In the genomic region with DNA sequence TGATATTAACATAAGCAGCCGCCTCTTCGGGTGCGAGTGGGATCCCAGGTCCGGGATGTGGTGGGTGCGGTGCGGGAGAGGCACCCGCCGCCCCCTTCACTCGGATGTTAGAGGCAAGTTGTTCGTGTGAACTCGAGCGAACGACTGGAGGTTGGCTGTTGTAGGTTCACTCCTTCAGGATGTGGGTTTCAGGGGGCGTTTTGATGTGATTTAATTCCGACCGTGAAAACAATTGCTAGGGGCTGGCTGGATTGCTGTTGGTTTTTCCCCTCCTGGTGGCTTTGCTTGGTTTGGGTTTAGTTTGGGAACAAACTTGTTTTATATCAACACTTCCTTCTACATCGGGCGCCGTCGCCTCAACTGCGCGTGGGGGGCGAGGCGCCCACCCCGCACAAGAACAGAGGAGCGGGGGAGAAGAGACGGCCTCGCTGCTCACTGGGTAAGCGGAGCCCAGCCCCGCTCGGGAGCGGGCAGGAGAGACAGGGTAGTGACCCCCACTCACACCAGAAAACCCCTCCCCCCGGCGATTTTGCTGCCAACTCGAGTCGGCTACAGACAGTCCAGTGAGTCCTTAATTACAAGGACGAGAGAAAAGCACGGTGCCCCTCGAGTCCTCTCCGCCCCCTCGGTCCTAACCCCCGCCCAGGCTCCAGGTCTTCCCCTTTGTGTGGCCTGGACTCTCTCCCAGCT, we compare ENCODE assay signal across 9 cellular contexts. TPM values are rescaled to one million over a fixed set of nuclear protein-coding genes. Genes with fewer than 3 reads are reported as not detected.
DNase-seq lines count a peak whose midpoint lies in the region; ATAC-seq and TF ChIP-seq lines count a peak whose summit lies in the region.
"Had no signal": no experiment of that assay in that cellular context is flagged by ENCODE, and none has a peak within 500 bp of the region (broad histone marks: within the 10 kb centered on the region; RNA-seq: fewer than 3 reads in every experiment).

No MANE protein-coding gene starts in this region.

- intact Hi-C loops in CD4-positive, alpha-beta memory T cell (cut with micrococcal nuclease): loop anchor here (2.0 to 5.0 kb wide), 4 partner anchors 141 to 295 kb away; no protein-coding TSS in a partner anchor

- H3K4me3 ChIP-seq in CD4-positive, alpha-beta memory T cell (ENCODE audit: low read length in 2 of 2): peak overlapping the region; percentile 61 to 79

- H3K27ac ChIP-seq in CD4-positive, alpha-beta memory T cell (ENCODE audit: low read depth, low read length): peak overlapping the region; percentile 50

- no peaks in the 10 kb centered on the region for H3K9me3 Mint-ChIP-seq in CD4-positive, alpha-beta memory T cell
- no peaks in the 10 kb centered on the region for H3K9me3 Mint-ChIP-seq in central memory CD8-positive, alpha-beta T cell
- no peaks in the 10 kb centered on the region for H3K9me3 Mint-ChIP-seq in progenitor cell of endocrine pancreas (ENCODE audit: low read depth)

- peaks cover 5 to 23% of the 10 kb centered on the region in 2 donors for H3K36me3 Mint-ChIP-seq in CD4-positive, alpha-beta memory T cell
- peaks cover 16% of the 10 kb centered on the region for H3K36me3 Mint-ChIP-seq in central memory CD8-positive, alpha-beta T cell (ENCODE audit: insufficient read depth)
- no peaks in the 10 kb centered on the region for H3K36me3 Mint-ChIP-seq in progenitor cell of endocrine pancreas (ENCODE audit: insufficient read depth)

- peaks cover 43% of the 10 kb centered on the region for H3K4me1 ChIP-seq in CD4-positive, alpha-beta memory T cell (ENCODE audit: insufficient read depth, low read length)

- POLR2A ChIA-PET in CD4-positive, alpha-beta memory T cell (lab: Charles Lee; ENCODE audit: partially characterized antibody): interaction anchor here (0.7 to 19.9 kb wide), 15 partner anchors 13 to 448 kb away, joined by 3 to 460 read pairs (median 3); a partner anchor contains a TSS

- CTCF ChIA-PET in CD4-positive, alpha-beta memory T cell (lab: Charles Lee; ENCODE audit: partially characterized antibody): interaction anchor here (0.9 to 2.0 kb wide), 12 partner anchors 13 to 401 kb away, joined by 3 to 6 read pairs (median 4); no protein-coding TSS in a partner anchor

- H3K4me3 Mint-ChIP-seq in CD4-positive, alpha-beta memory T cell: peak overlapping the region; percentile 82 to 99 (median 92)
- H3K4me3 Mint-ChIP-seq in central memory CD8-positive, alpha-beta T cell: peak overlapping the region; percentile 75
- H3K4me3 Mint-ChIP-seq in progenitor cell of endocrine pancreas (ENCODE audit: low read depth): peak overlapping the region; percentile 29

- ATAC-seq in central memory CD8-positive, alpha-beta T cell (replicated peaks; ENCODE audit: extremely low read depth, poor library complexity, severe bottlenecking): peak; percentile 37
- ATAC-seq in HG02885 (IDR thresholded peaks at IDR 0.05; ENCODE audit: poor library complexity, unreplicated experiment) (no peak), GM18870 (IDR thresholded peaks at IDR 0.05; ENCODE audit: unreplicated experiment) (no peak)

- peaks cover 14% of the 10 kb centered on the region for H3K27me3 ChIP-seq in CD4-positive, alpha-beta memory T cell (ENCODE audit: insufficient read depth, low read length)

- DNase-seq in CD4-positive, alpha-beta memory T cell: peak; percentile 70 to 82 (median 72)
- DNase-seq in T-helper 2 cell: peak in 4 of 5 experiments; percentile 28 to 84 (median 59)
- DNase-seq in central memory CD8-positive, alpha-beta T cell (ENCODE audit: low spot score in 2 of 2): no peak
- DNase-seq in progenitor cell of endocrine pancreas (ENCODE audit: low spot score, unreplicated experiment): no peak
- DNase-seq in NCI-H1105 treated with DMSO at 0.1 percent for 48 hours (lab: John Stamatoyannopoulos, UW): no peak
- DNase-seq in NOMO-1 treated with DMSO at 0.1 percent for 48 hours (lab: John Stamatoyannopoulos, UW; ENCODE audit: unreplicated experiment): no peak
- DNase-seq: NCI-H524 treated with DMSO at 0.1 percent for 48 hours had no signal

- TF ChIP-seq CTCF in progenitor cell of endocrine pancreas (IDR thresholded peaks at IDR 0.05; ENCODE audit: unreplicated experiment): no peak

- H3K9me3 ChIP-seq in CD4-positive, alpha-beta memory T cell (ENCODE audit: control insufficient read depth in 1 of 2, low read length in 2 of 2): no peaks in the 10 kb centered on the region

- H3K27me3 Mint-ChIP-seq in CD4-positive, alpha-beta memory T cell: peaks cover 15 to 31% of the 10 kb centered on the region in 2 donors
- peaks cover 73% of the 10 kb centered on the region for H3K27me3 Mint-ChIP-seq in central memory CD8-positive, alpha-beta T cell
- peaks cover 81% of the 10 kb centered on the region for H3K27me3 Mint-ChIP-seq in progenitor cell of endocrine pancreas

- peak overlapping the region; percentile 69 to 94 (median 89) for H3K27ac Mint-ChIP-seq in CD4-positive, alpha-beta memory T cell
- H3K27ac Mint-ChIP-seq in central memory CD8-positive, alpha-beta T cell (ENCODE audit: low read depth): no peak overlapping the region
- peak overlapping the region; percentile 59 for H3K27ac Mint-ChIP-seq in progenitor cell of endocrine pancreas

- no peaks in the 10 kb centered on the region for H3K36me3 ChIP-seq in CD4-positive, alpha-beta memory T cell (ENCODE audit: insufficient read depth, low read length)

- peaks cover 28 to 60% (median 41%) of the 10 kb centered on the region in 4 donors for H3K4me1 Mint-ChIP-seq in CD4-positive, alpha-beta memory T cell
- H3K4me1 Mint-ChIP-seq in central memory CD8-positive, alpha-beta T cell: peaks cover 49% of the 10 kb centered on the region
- H3K4me1 Mint-ChIP-seq in progenitor cell of endocrine pancreas (ENCODE audit: low read depth): peaks cover 15% of the 10 kb centered on the region

RNA-seq across cellular contexts. Expression of a gene that starts 3.0 kb away (rescaled TPM):
- total RNA-seq in CD4-positive, alpha-beta memory T cell: 100 to 1,000 TPM; 363 to 382 TPM
- 100 to 1,000 TPM; 307 to 399 TPM for polyA plus RNA-seq in CD4-positive, alpha-beta memory T cell
- total RNA-seq in progenitor cell of endocrine pancreas: 2.1 and 3.2 TPM in 2 replicates

Comparison
In these comparisons a context has a peak if more than half of its experiments do, and no peak if none do; other contexts are left out.
1. DNase-seq: peak in CD4-positive, alpha-beta memory T cell (5 of 5) and T-helper 2 cell (4 of 5); none in central memory CD8-positive, alpha-beta T cell (0 of 2), progenitor cell of endocrine pancreas (single experiment), NCI-H1105 treated with DMSO at 0.1 percent for 48 hours (single experiment) and NOMO-1 treated with DMSO at 0.1 percent for 48 hours (single experiment).
2. H3K4me3 Mint-ChIP-seq: peak in every context shown above with its lines; median percentile 92 in CD4-positive, alpha-beta memory T cell; 75 in central memory CD8-positive, alpha-beta T cell; 29 in progenitor cell of endocrine pancreas.
3. RNA of a gene that starts 3.0 kb away (total RNA-seq): 363 to 382 TPM in CD4-positive, alpha-beta memory T cell; 2.1 to 3.2 TPM in progenitor cell of endocrine pancreas; every median in the first group is over 10 times any median in the second.